In genomic region chr1:113813218-113813617, GRCh38 we compare ENCODE assay signal across 9 cellular contexts. TPM values are rescaled to one million over a fixed set of nuclear protein-coding genes. Genes with fewer than 3 reads are reported as not detected.
DNase-seq lines count a peak whose midpoint lies in the region; ATAC-seq and TF ChIP-seq lines count a peak whose summit lies in the region.
"Had no signal": no experiment of that assay in that cellular context is flagged by ENCODE, and none has a peak within 500 bp of the region (broad histone marks: within the 10 kb centered on the region; RNA-seq: fewer than 3 reads in every experiment).

No MANE protein-coding gene starts in this region.

- peak overlapping the region; percentile 96 for H3K27ac Mint-ChIP-seq in activated naive CD4-positive, alpha-beta T cell treated with anti-CD3 and anti-CD28 coated beads, Interleukin-2, amount 10 ng/mL, durations not matched to agents 7 days and 5 days
- H3K27ac Mint-ChIP-seq in WTC11 (peak overlapping the region; percentile 96), memory B cell (peak overlapping the region; percentile 96)

- CTCF ChIA-PET in activated naive CD4-positive, alpha-beta T cell treated with anti-CD3 and anti-CD28 coated beads, Interleukin-2, amount 10 ng/mL, durations not matched to agents 7 days and 5 days (lab: Charles Lee): no interaction called here
- CTCF ChIA-PET in WTC11 (lab: Charles Lee): no interaction called here

- peaks cover 0 to 26% (median 8%) of the 10 kb centered on the region in 4 donors for H3K4me1 ChIP-seq in tibial nerve

- no peaks in the 10 kb centered on the region for H3K9me3 ChIP-seq in tibial nerve

- TF ChIP-seq CTCF in WTC11 (IDR thresholded peaks at IDR 0.05) (no peak), tibial nerve (IDR thresholded peaks at IDR 0.05) (no peak)

- no peaks in the 10 kb centered on the region for H3K36me3 ChIP-seq in tibial nerve

- no peaks in the 10 kb centered on the region for H3K27me3 ChIP-seq in tibial nerve

- H3K27me3 Mint-ChIP-seq in activated naive CD4-positive, alpha-beta T cell treated with anti-CD3 and anti-CD28 coated beads, Interleukin-2, amount 10 ng/mL, durations not matched to agents 7 days and 5 days: peaks cover 4% of the 10 kb centered on the region
- H3K27me3 Mint-ChIP-seq in WTC11 (ENCODE audit: low read depth): no peaks in the 10 kb centered on the region
- H3K27me3 Mint-ChIP-seq in memory B cell: no peaks in the 10 kb centered on the region

- TF ChIP-seq POLR2A in tibial nerve (IDR thresholded peaks at IDR 0.05): no peak

- no peaks in the 10 kb centered on the region for H3K9me3 Mint-ChIP-seq in activated naive CD4-positive, alpha-beta T cell treated with anti-CD3 and anti-CD28 coated beads, Interleukin-2, amount 10 ng/mL, durations not matched to agents 7 days and 5 days
- H3K9me3 Mint-ChIP-seq in WTC11 (peaks cover 4% of the 10 kb centered on the region; the same call in 1 of the 2 replicates), memory B cell (no peaks in the 10 kb centered on the region)

- 93% methylated on average over 15 of the region's 15 CpGs for WGBS in tibial nerve, 2 donors

- peaks cover 29% of the 10 kb centered on the region for H3K4me1 Mint-ChIP-seq in activated naive CD4-positive, alpha-beta T cell treated with anti-CD3 and anti-CD28 coated beads, Interleukin-2, amount 10 ng/mL, durations not matched to agents 7 days and 5 days
- H3K4me1 Mint-ChIP-seq in WTC11 (peaks cover 16% of the 10 kb centered on the region), memory B cell (peaks cover 22% of the 10 kb centered on the region)

- peak overlapping the region in 3 of 4 donors; percentile 90 to 99 (median 97) for H3K27ac ChIP-seq in tibial nerve

- TF ChIP-seq EP300 in tibial nerve (IDR thresholded peaks at IDR 0.05): no peak

- no peak for DNase-seq in activated naive CD4-positive, alpha-beta T cell treated with anti-CD3 and anti-CD28 coated beads, Interleukin-2, amount 10 ng/mL, durations not matched to agents 7 days and 5 days
- DNase-seq in activated naive CD4-positive, alpha-beta T cell (lab: John Stamatoyannopoulos, UW): no peak
- no peak for DNase-seq in WTC11 (ENCODE audit: low spot score)
- no peak for DNase-seq in memory B cell (ENCODE audit: low spot score in 2 of 2)
- no peak for DNase-seq in tibial nerve (ENCODE audit: low spot score in 2 of 2)
- DNase-seq in NCI-H446 (lab: John Stamatoyannopoulos, UW): no peak
- no peak for DNase-seq in NCI-H1436 (lab: John Stamatoyannopoulos, UW)
- DNase-seq: NCI-H524 treated with DMSO at 0.1 percent for 48 hours had no signal

- peak overlapping the region in 1 of 4 donors; percentile 98 for H3K4me3 ChIP-seq in tibial nerve

- H3K4me3 Mint-ChIP-seq in activated naive CD4-positive, alpha-beta T cell treated with anti-CD3 and anti-CD28 coated beads, Interleukin-2, amount 10 ng/mL, durations not matched to agents 7 days and 5 days: peak overlapping the region; percentile 47
- peak overlapping the region; percentile 96 for H3K4me3 Mint-ChIP-seq in WTC11
- peak overlapping the region; percentile 27 for H3K4me3 Mint-ChIP-seq in memory B cell

- POLR2A ChIA-PET in WTC11 (lab: Charles Lee): interaction anchor here (0.6 kb wide), 1 partner anchor 97 kb away, joined by 4 read pairs; no protein-coding TSS in a partner anchor

- ATAC-seq in WTC11 (no peak), memory B cell (ENCODE audit: low read depth) (no peak), HG02981 (IDR thresholded peaks at IDR 0.05; ENCODE audit: unreplicated experiment) (no peak)

- peaks cover 32% of the 10 kb centered on the region for H3K36me3 Mint-ChIP-seq in activated naive CD4-positive, alpha-beta T cell treated with anti-CD3 and anti-CD28 coated beads, Interleukin-2, amount 10 ng/mL, durations not matched to agents 7 days and 5 days
- H3K36me3 Mint-ChIP-seq in WTC11 (peaks cover 6% of the 10 kb centered on the region), memory B cell (peaks cover 7% of the 10 kb centered on the region)

TF ChIP-seq in WTC11, 78 proteins besides CTCF, POLR2A, EP300 and RAD21:
- TF ChIP-seq SP1 (CRISPR knock-in tag; conservative IDR thresholded peaks at IDR 0.05) (no peak), MLX (CRISPR knock-in tag; IDR thresholded peaks at IDR 0.05) (no peak)

RNA-seq across cellular contexts. Expression of gene RSBN1, which starts 0.9 kb away (rescaled TPM):
- 15.5 to 19.3 TPM (median 19.1 TPM) in 3 replicates for total RNA-seq in WTC11 (2021)
- total RNA-seq in tibial nerve: 10 to 100 TPM; 18.9 to 33.9 (median 28.7) TPM

RNA-seq across cellular contexts. Expression of gene PHTF1, which starts 53.9 kb away (rescaled TPM):
- total RNA-seq in WTC11 (2021): 23.9 to 28.7 TPM (median 25.2 TPM) in 3 replicates
- 10 to 100 TPM; 11.3 to 23.3 (median 17.9) TPM for total RNA-seq in tibial nerve

RNA-seq across cellular contexts. Expression of gene PTPN22, which starts 58.3 kb away (rescaled TPM):
- total RNA-seq in WTC11 (2021) (0.11 to 0.18 TPM in 2 of 3 replicates, not detected in the other), tibial nerve (1 to 10 TPM; 2.3 to 4.9 (median 3.5) TPM)

Comparison
In these comparisons a context has a peak if more than half of its experiments do, and no peak if none do; other contexts are left out.
1. H3K4me3 Mint-ChIP-seq: peak in every context shown above with its lines; median percentile 96 in WTC11; 47 in activated naive CD4-positive, alpha-beta T cell treated with anti-CD3 and anti-CD28 coated beads, Interleukin-2, amount 10 ng/mL, durations not matched to agents 7 days and 5 days; 27 in memory B cell.